22 cellular contexts compared by ENCODE assay signal in the genomic region with DNA sequence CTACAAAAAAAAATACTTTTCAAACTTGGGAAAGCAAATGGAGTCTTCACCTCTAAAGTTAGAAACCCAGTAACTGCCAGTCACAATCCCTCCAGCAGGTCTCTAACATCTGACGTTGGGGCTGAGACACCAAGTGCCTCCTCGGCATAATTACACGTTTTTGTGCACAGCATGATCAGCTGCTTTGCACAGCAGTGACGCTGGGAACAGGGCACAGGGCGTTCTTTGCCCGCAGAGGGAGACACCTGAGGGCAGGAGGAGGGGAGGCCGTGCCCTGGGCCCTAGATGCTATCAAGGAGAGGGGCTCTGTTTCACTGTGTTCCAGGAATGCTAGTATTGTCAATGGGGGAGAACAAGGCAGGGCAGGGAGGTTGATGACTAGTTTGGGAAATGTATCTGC.
DNase-seq lines count a peak whose midpoint lies in the region; FAIRE-seq and TF ChIP-seq lines count a peak whose summit lies in the region.
"Had no signal": no experiment of that assay in that cellular context is flagged by ENCODE, and none has a peak within 500 bp of the region (broad histone marks: within the 10 kb centered on the region; RNA-seq: fewer than 3 reads in every experiment).

No MANE protein-coding gene starts in this region.

- no peak overlapping the region for H3K4me3 ChIP-seq in Jurkat, Clone E6-1 (ENCODE audit: low read length)
- H3K4me3 ChIP-seq in bronchial epithelial cell (ENCODE audit: low read depth, low read length) (no peak overlapping the region), mesenchymal stem cell (ENCODE audit: insufficient read depth in 1 of 2, low read depth in 1 of 2, low read length in 2 of 2) (no peak overlapping the region)

- 92% methylated on average over 7 of the region's 7 CpGs for whole genome bisulfite sequencing in mesenchymal stem cell

- H4K8ac ChIP-seq in mesenchymal stem cell (ENCODE audit: low read length) = no peak overlapping the region

- H3K79me1 ChIP-seq in mesenchymal stem cell (replicated peaks; ENCODE audit: low read length, poor library complexity, severe bottlenecking) = peaks cover 13% of the 10 kb centered on the region

- DNase-seq in Jurkat, Clone E6-1 (ENCODE audit: low read depth, low spot score) = peak; percentile 35
- peak; percentile 14 for DNase-seq in NCI-H146 (lab: John Stamatoyannopoulos, UW)
- no peak for DNase-seq in bronchial epithelial cell (ENCODE audit: low read depth)
- DNase-seq in osteocyte (ENCODE audit: extremely low spot score, unreplicated experiment) = peak; percentile 54
- no peak for DNase-seq in mesenchymal stem cell
- DNase-seq in activated T-helper 1 cell treated with anti-CD3 and anti-CD28 coated beads, Interleukin-12 subunit alpha, Interleukin-12 subunit beta, Interleukin-2, Interleukin-4 antibody, amounts not matched to agents 30 ng/mL and 10 ng/mL and 1 ng/mL, durations not matched to agents 14 hours and 24 hours and 36 hours (ENCODE audit: low spot score) = no peak
- DNase-seq in GM12892 (ENCODE audit: insufficient read length) = no peak
- DNase-seq: ACHN, DMS79 treated with DMSO at 0.1 percent for 48 hours, H9, IMR-90, NCI-H1092 treated with DMSO at 0.1 percent for 48 hours, NCI-H187, NCI-H2107, NCI-H446 treated with DMSO at 0.1 percent for 48 hours, NCI-H774, PC-3, SIG-M5 had no signal

- peak overlapping the region in 1 of 2 experiments; percentile 24 for H3K4ac ChIP-seq in mesenchymal stem cell (ENCODE audit: low read depth in 1 of 2, low read length in 2 of 2)

- H3K4me1 Mint-ChIP-seq in osteocyte (ENCODE audit: unreplicated experiment) = peaks cover 13% of the 10 kb centered on the region
- no peaks in the 10 kb centered on the region for H3K4me1 Mint-ChIP-seq in activated T-helper 1 cell treated with anti-CD3 and anti-CD28 coated beads, Interleukin-12 subunit alpha, Interleukin-12 subunit beta, Interleukin-2, Interleukin-4 antibody, amounts not matched to agents 30 ng/mL and 10 ng/mL and 1 ng/mL, durations not matched to agents 14 hours and 24 hours and 36 hours (ENCODE audit: low read depth)

- FAIRE-seq in bronchial epithelial cell (lab: Jason Lieb, UNC) = peak; percentile 55
- FAIRE-seq in GM12892 (lab: Jason Lieb, UNC) = no peak

- H3K27me3 ChIP-seq in bronchial epithelial cell (ENCODE audit: control insufficient read depth, insufficient read depth, low read length) (no peaks in the 10 kb centered on the region), mesenchymal stem cell (ENCODE audit: control insufficient read depth in 1 of 2, insufficient read depth in 1 of 2, low read length in 2 of 2) (no peaks in the 10 kb centered on the region)

- H3K9me3 ChIP-seq in mesenchymal stem cell (ENCODE audit: control insufficient read depth, low read length) = no peaks in the 10 kb centered on the region

- no peak overlapping the region for H4K91ac ChIP-seq in mesenchymal stem cell (ENCODE audit: low read length)

- H3K27ac ChIP-seq in mesenchymal stem cell (ENCODE audit: low read length, poor library complexity, severe bottlenecking) = no peak overlapping the region
- H3K27ac ChIP-seq: C4-2B, HL-60, RWPE1 had no signal

- H3K4me2 ChIP-seq in mesenchymal stem cell (ENCODE audit: low read length, poor library complexity, severe bottlenecking) = no peak overlapping the region

- H2BK15ac ChIP-seq in mesenchymal stem cell (ENCODE audit: low read depth, poor library complexity, severe bottlenecking) = no peak overlapping the region

- peaks cover 36% of the 10 kb centered on the region for H3K36me3 Mint-ChIP-seq in osteocyte (ENCODE audit: unreplicated experiment)
- no peaks in the 10 kb centered on the region for H3K36me3 Mint-ChIP-seq in activated T-helper 1 cell treated with anti-CD3 and anti-CD28 coated beads, Interleukin-12 subunit alpha, Interleukin-12 subunit beta, Interleukin-2, Interleukin-4 antibody, amounts not matched to agents 30 ng/mL and 10 ng/mL and 1 ng/mL, durations not matched to agents 14 hours and 24 hours and 36 hours (ENCODE audit: low read depth)

- H2BK12ac ChIP-seq in mesenchymal stem cell (ENCODE audit: low read length in 2 of 2) = no peak overlapping the region

- TF ChIP-seq CTCF in bronchial epithelial cell (IDR thresholded peaks at IDR 0.05; ENCODE audit: insufficient read depth, low read length, severe bottlenecking) (no peak), osteocyte (IDR thresholded peaks at IDR 0.05) (no peak)

- H2AFZ ChIP-seq in mesenchymal stem cell (ENCODE audit: low read depth, low read length) = no peak overlapping the region

- H3K4me1 ChIP-seq in mesenchymal stem cell (ENCODE audit: control insufficient read depth, insufficient read depth, low read depth, low read length) = peaks cover 3% of the 10 kb centered on the region

- H3K9me3 Mint-ChIP-seq in osteocyte (ENCODE audit: unreplicated experiment) = no peaks in the 10 kb centered on the region
- no peaks in the 10 kb centered on the region for H3K9me3 Mint-ChIP-seq in activated T-helper 1 cell treated with anti-CD3 and anti-CD28 coated beads, Interleukin-12 subunit alpha, Interleukin-12 subunit beta, Interleukin-2, Interleukin-4 antibody, amounts not matched to agents 30 ng/mL and 10 ng/mL and 1 ng/mL, durations not matched to agents 14 hours and 24 hours and 36 hours
- H3K9me3 Mint-ChIP-seq: H9; T-helper 1 cell treated with Interleukin-12 subunit alpha and Interleukin-12 subunit beta and Interleukin-4 antibody, amounts not matched to agents 30 μg/mL and 1 μg/mL, for 36 hours had no signal

- H2BK5ac ChIP-seq in mesenchymal stem cell (ENCODE audit: low read depth, low read length, poor library complexity, severe bottlenecking) = no peak overlapping the region

- no peak overlapping the region for H2BK120ac ChIP-seq in mesenchymal stem cell (ENCODE audit: low read depth, low read length)

- no peak overlapping the region for H3K27ac Mint-ChIP-seq in osteocyte (ENCODE audit: unreplicated experiment)
- no peak overlapping the region for H3K27ac Mint-ChIP-seq in activated T-helper 1 cell treated with anti-CD3 and anti-CD28 coated beads, Interleukin-12 subunit alpha, Interleukin-12 subunit beta, Interleukin-2, Interleukin-4 antibody, amounts not matched to agents 30 ng/mL and 10 ng/mL and 1 ng/mL, durations not matched to agents 14 hours and 24 hours and 36 hours
- H3K27ac Mint-ChIP-seq: H9; T-helper 1 cell treated with Interleukin-12 subunit alpha and Interleukin-12 subunit beta and Interleukin-4 antibody, amounts not matched to agents 30 μg/mL and 1 μg/mL, for 36 hours had no signal

- H3K4me3 Mint-ChIP-seq in osteocyte (ENCODE audit: unreplicated experiment) = no peak overlapping the region
- H3K4me3 Mint-ChIP-seq in activated T-helper 1 cell treated with anti-CD3 and anti-CD28 coated beads, Interleukin-12 subunit alpha, Interleukin-12 subunit beta, Interleukin-2, Interleukin-4 antibody, amounts not matched to agents 30 ng/mL and 10 ng/mL and 1 ng/mL, durations not matched to agents 14 hours and 24 hours and 36 hours = no peak overlapping the region
- H3K4me3 Mint-ChIP-seq: H9; T-helper 1 cell treated with Interleukin-12 subunit alpha and Interleukin-12 subunit beta and Interleukin-4 antibody, amounts not matched to agents 30 μg/mL and 1 μg/mL, for 36 hours had no signal

- H3K14ac ChIP-seq in mesenchymal stem cell (ENCODE audit: low read length in 2 of 2) = no peak overlapping the region

- no peaks in the 10 kb centered on the region for H3K27me3 Mint-ChIP-seq in osteocyte (ENCODE audit: unreplicated experiment)
- peaks cover 6% of the 10 kb centered on the region for H3K27me3 Mint-ChIP-seq in activated T-helper 1 cell treated with anti-CD3 and anti-CD28 coated beads, Interleukin-12 subunit alpha, Interleukin-12 subunit beta, Interleukin-2, Interleukin-4 antibody, amounts not matched to agents 30 ng/mL and 10 ng/mL and 1 ng/mL, durations not matched to agents 14 hours and 24 hours and 36 hours (ENCODE audit: insufficient read depth)

- H3K18ac ChIP-seq in mesenchymal stem cell (ENCODE audit: low read depth in 1 of 2, low read length in 2 of 2) = no peak overlapping the region

- H3K23ac ChIP-seq in mesenchymal stem cell (ENCODE audit: low read length in 2 of 2) = no peak overlapping the region

- TF ChIP-seq POLR2A in GM12892 (IDR thresholded peaks at IDR 0.05; ENCODE audit: low read depth, low read length) = no peak

- H3K9ac ChIP-seq in mesenchymal stem cell (ENCODE audit: low read length) = no peak overlapping the region

- H2AK5ac ChIP-seq in mesenchymal stem cell (ENCODE audit: low read length, severe bottlenecking) = no peak overlapping the region

- H3K36me3 ChIP-seq in bronchial epithelial cell (ENCODE audit: control insufficient read depth, insufficient read depth, low read length) = peaks cover 6% of the 10 kb centered on the region
- peaks cover 18 to 72% of the 10 kb centered on the region in 2 experiments for H3K36me3 ChIP-seq in mesenchymal stem cell (ENCODE audit: control insufficient read depth in 1 of 2, insufficient read depth in 2 of 2, low read depth in 1 of 2, low read length in 2 of 2)

- intact Hi-C loops in activated T-helper 1 cell treated with anti-CD3 and anti-CD28 coated beads, Interleukin-12 subunit alpha, Interleukin-12 subunit beta, Interleukin-2, Interleukin-4 antibody, amounts not matched to agents 30 ng/mL and 10 ng/mL and 1 ng/mL, durations not matched to agents 14 hours and 24 hours and 36 hours (cut with micrococcal nuclease) = no loop called here

Comparison
In these comparisons a context has a peak if more than half of its experiments do, and no peak if none do; other contexts are left out.
1. DNase-seq: peak in Jurkat, Clone E6-1 (single experiment), NCI-H146 (single experiment) and osteocyte (single experiment); none in bronchial epithelial cell (single experiment), mesenchymal stem cell (single experiment), activated T-helper 1 cell treated with anti-CD3 and anti-CD28 coated beads, Interleukin-12 subunit alpha, Interleukin-12 subunit beta, Interleukin-2, Interleukin-4 antibody, amounts not matched to agents 30 ng/mL and 10 ng/mL and 1 ng/mL, durations not matched to agents 14 hours and 24 hours and 36 hours (single experiment) and GM12892 (single experiment).